ENCODE assay signal across 25 cellular contexts in genomic region chr1:151545542-151545941, GRCh38. TPM values are rescaled to one million over a fixed set of nuclear protein-coding genes. Genes with fewer than 3 reads are reported as not detected.
A peak's percentile ranks its signal among the peaks of the same experiment; 100 is the strongest.
DNase-seq lines count a peak whose midpoint lies in the region; ATAC-seq, FAIRE-seq and TF ChIP-seq lines count a peak whose summit lies in the region.
"Had no signal": no experiment of that assay in that cellular context is flagged by ENCODE, and none has a peak within 500 bp of the region (broad histone marks: within the 10 kb centered on the region; RNA-seq: fewer than 3 reads in every experiment).

No MANE protein-coding gene starts in this region.

- H3K4me1 ChIP-seq in sigmoid colon (peaks cover 0 to 61% (median 50%) of the 10 kb centered on the region in 4 donors), aorta (ENCODE audit: control insufficient read depth in 1 of 2, insufficient read depth in 2 of 2, low read length in 2 of 2) (peaks cover 2 to 6% of the 10 kb centered on the region in 2 donors), small intestine (ENCODE audit: control insufficient read depth in 2 of 2, insufficient read depth in 1 of 2, low read depth in 1 of 2, low read length in 1 of 2) (peaks cover 6% of the 10 kb centered on the region in 2 donors)

- H3K27me3 ChIP-seq in sigmoid colon: no peaks in the 10 kb centered on the region
- H3K27me3 ChIP-seq in aorta (ENCODE audit: control insufficient read depth in 1 of 2, insufficient read depth in 2 of 2, low read length in 1 of 2): no peaks in the 10 kb centered on the region
- H3K27me3 ChIP-seq in small intestine (ENCODE audit: control insufficient read depth in 2 of 2, insufficient read depth in 2 of 2, low read length in 2 of 2): no peaks in the 10 kb centered on the region

- H3K27ac ChIP-seq in sigmoid colon (peak overlapping the region in 3 of 4 donors; percentile 38 to 78 (median 39)), aorta (ENCODE audit: low read depth in 1 of 2, low read length in 2 of 2) (no peak overlapping the region), small intestine (ENCODE audit: low read depth in 1 of 2, low read length in 1 of 2) (no peak overlapping the region)
- H3K27ac ChIP-seq: KMS-11, skin epidermis had no signal

- ATAC-seq in aorta (ENCODE audit: low FRiP score): no peak
- ATAC-seq: activated CD8-positive, alpha-beta T cell treated with anti-CD3 and anti-CD28 coated beads, Interleukin-2, amount 10 ng/mL, durations not matched to agents 7 days and 5 days; PC-3; T-cell had no signal

- FAIRE-seq in RCC 7860 (lab: Jason Lieb, UNC) (no peak), small intestine (lab: Jason Lieb, UNC) (no peak)
- FAIRE-seq: endometrium, urothelium cell line had no signal

- no peaks in the 10 kb centered on the region for H3K9me3 ChIP-seq in sigmoid colon
- no peaks in the 10 kb centered on the region for H3K9me3 ChIP-seq in aorta (ENCODE audit: control insufficient read depth, low read length)
- H3K9me3 ChIP-seq in small intestine (ENCODE audit: control insufficient read depth, low read depth): no peaks in the 10 kb centered on the region

- peak; percentile 15 for DNase-seq in ELR (ENCODE audit: low read depth)
- DNase-seq in RCC 7860 (ENCODE audit: low spot score): peak; percentile 51
- peak; percentile 14 for DNase-seq in fibroblast of peridontal ligament (ENCODE audit: extremely low read depth)
- DNase-seq in sigmoid colon: no peak
- no peak for DNase-seq in aorta
- no peak for DNase-seq in ACHN
- no peak for DNase-seq in small intestine
- DNase-seq: activated CD8-positive, alpha-beta T cell treated with anti-CD3 and anti-CD28 coated beads, Interleukin-2, amount 10 ng/mL, durations not matched to agents 7 days and 5 days; activated naive CD4-positive, alpha-beta T cell; activated T-cell treated with anti-CD3 and anti-CD28 coated beads, Interleukin-2, amount 50 U/mL, for 24 hours; glutamatergic neuron; kidney glomerular epithelial cell; MV-4-11; NCI-H146; NCI-H524; nucleus accumbens; PC-3; stimulated activated CD4-positive, alpha-beta T cell treated with anti-CD3 and anti-CD28 coated beads, Interleukin-1b, Interleukin-23, amount 100 ng/mL, for 48 hours; substantia nigra; T-cell had no signal

- in situ Hi-C loops in ACHN (cut with HindIII; ENCODE audit: low pct_ligation_motif_present, low pct_unique_long_range_greater_than_20kb, low sequenced_read_pairs): no loop called here

- no peak for TF ChIP-seq EP300 in sigmoid colon (IDR thresholded peaks at IDR 0.05)

- intact Hi-C loops in sigmoid colon (cut with DNase I): no loop called here
- intact Hi-C loops in aorta (cut with DNase I): no loop called here

- TF ChIP-seq POLR2A in sigmoid colon (IDR thresholded peaks at IDR 0.05): no peak

- H3K4me3 ChIP-seq in sigmoid colon (no peak overlapping the region), aorta (ENCODE audit: low read length in 2 of 2) (no peak overlapping the region), small intestine (ENCODE audit: low read depth in 1 of 2, low read length in 2 of 2) (no peak overlapping the region)
- H3K4me3 ChIP-seq: skin epidermis had no signal

- WGBS in sigmoid colon, 2 donors: 49 to 81% methylated on average over 1 of the region's 1 CpG
- 82 to 84% methylated on average over 1 of the region's 1 CpG for WGBS in aorta, 2 donors
- WGBS in small intestine, 3 donors: 28 to 57% (median 44%) methylated on average over 1 of the region's 1 CpG

- TF ChIP-seq CTCF in sigmoid colon (IDR thresholded peaks at IDR 0.05): no peak

- H3K36me3 ChIP-seq in sigmoid colon: no peaks in the 10 kb centered on the region
- no peaks in the 10 kb centered on the region for H3K36me3 ChIP-seq in aorta (ENCODE audit: control insufficient read depth in 1 of 2, insufficient read depth in 2 of 2, low read length in 1 of 2)
- no peaks in the 10 kb centered on the region for H3K36me3 ChIP-seq in small intestine (ENCODE audit: control insufficient read depth in 2 of 2, insufficient read depth in 2 of 2, low read length in 2 of 2)

RNA-seq across cellular contexts. Expression of gene TUFT1, which starts 5.4 kb away (rescaled TPM):
- 10 to 100 TPM in 3 of 4 donors, 1 to 10 TPM in 1; 8.0 to 13.4 (median 11.5) TPM for total RNA-seq in sigmoid colon
- polyA plus RNA-seq in sigmoid colon: 10 to 100 TPM; 12.1 to 18.0 (median 16.8) TPM
- 10 to 100 TPM in 1 of 2 donors, 1 to 10 TPM in 1; 6.5 to 11.2 TPM for total RNA-seq in aorta
- polyA plus RNA-seq in aorta: 1 to 10 TPM; 3.9 to 4.5 TPM
- polyA plus RNA-seq in small intestine: 10 to 100 TPM in 1 of 3 donors, 1 to 10 TPM in 2; 8.5 to 14.1 (median 8.9) TPM

RNA-seq across cellular contexts. Expression of gene CGN, which starts 34.4 kb away (rescaled TPM):
- 1 to 10 TPM in 1 of 4 donors, under 1 TPM in 3; 0.33 to 1.8 (median 0.62) TPM for total RNA-seq in sigmoid colon
- polyA plus RNA-seq in sigmoid colon: 100 to 1,000 TPM in 2 of 3 donors, 10 to 100 TPM in 1; 91.9 to 132 (median 115) TPM
- 1 to 10 TPM in 1 of 2 donors, under 1 TPM in 1; 0.23 to 1.7 TPM for total RNA-seq in aorta
- 10 to 100 TPM in 1 of 2 donors, under 1 TPM in 1; 0.36 to 27.5 TPM for polyA plus RNA-seq in aorta
- polyA plus RNA-seq in small intestine: 100 to 1,000 TPM in 2 of 3 donors, 10 to 100 TPM in 1; 33.5 to 286 (median 221) TPM
- polyA plus RNA-seq: CD14-positive monocyte had no signal

Comparison
In these comparisons a context has a peak if more than half of its experiments do, and no peak if none do; other contexts are left out.
1. DNase-seq: peak in ELR (single experiment), RCC 7860 (single experiment) and fibroblast of peridontal ligament (single experiment); none in sigmoid colon (single experiment), aorta (0 of 2), ACHN (single experiment) and small intestine (single experiment).
2. H3K27ac ChIP-seq: peak in sigmoid colon (3 of 4); none in aorta (0 of 2) and small intestine (0 of 2).